13 cellular contexts compared by ENCODE assay signal in genomic region chr6:20416063-20416454, GRCh38. TPM values are rescaled to one million over a fixed set of nuclear protein-coding genes. Genes with fewer than 3 reads are reported as not detected.
A peak's percentile ranks its signal among the peaks of the same experiment; 100 is the strongest.
DNase-seq lines count a peak whose midpoint lies in the region; ATAC-seq and TF ChIP-seq lines count a peak whose summit lies in the region.
"Had no signal": no experiment of that assay in that cellular context is flagged by ENCODE, and none has a peak within 500 bp of the region (broad histone marks: within the 10 kb centered on the region; RNA-seq: fewer than 3 reads in every experiment).

No MANE protein-coding gene starts in this region.

- CTCF ChIA-PET in activated CD8-positive, alpha-beta T cell treated with anti-CD3 and anti-CD28 coated beads for 36 hours (lab: Charles Lee), result no interaction called here
- CTCF ChIA-PET in naive thymus-derived CD4-positive, alpha-beta T cell (lab: Charles Lee), result no interaction called here

- H3K9me3 Mint-ChIP-seq in activated CD8-positive, alpha-beta T cell treated with anti-CD3 and anti-CD28 coated beads for 36 hours, result no peaks in the 10 kb centered on the region
- peaks cover 0 to 3% (median 0%) of the 10 kb centered on the region in 11 donors for H3K9me3 Mint-ChIP-seq in naive thymus-derived CD4-positive, alpha-beta T cell
- H3K9me3 Mint-ChIP-seq: T-helper 1 cell treated with Interleukin-12 subunit alpha and Interleukin-12 subunit beta and Interleukin-4 antibody, amounts not matched to agents 30 μg/mL and 1 μg/mL, for 36 hours had no signal

- H3K27ac ChIP-seq in BLaER1 (no peak overlapping the region), foreskin keratinocyte (no peak overlapping the region)
- H3K27ac ChIP-seq in naive thymus-derived CD4-positive, alpha-beta T cell (ENCODE audit: low read depth, low read length), result no peak overlapping the region
- H3K27ac ChIP-seq: RWPE1 had no signal

- H3K36me3 Mint-ChIP-seq in activated CD8-positive, alpha-beta T cell treated with anti-CD3 and anti-CD28 coated beads for 36 hours (ENCODE audit: low read depth), result peaks cover 33% of the 10 kb centered on the region
- H3K36me3 Mint-ChIP-seq in naive thymus-derived CD4-positive, alpha-beta T cell, result peaks cover 0 to 23% (median 14%) of the 10 kb centered on the region in 5 donors

- no peaks in the 10 kb centered on the region for H3K27me3 ChIP-seq in BLaER1
- no peaks in the 10 kb centered on the region for H3K27me3 ChIP-seq in naive thymus-derived CD4-positive, alpha-beta T cell (ENCODE audit: control insufficient read depth in 2 of 2, insufficient read depth in 2 of 2, low read length in 2 of 2)
- H3K27me3 ChIP-seq in foreskin keratinocyte, result no peaks in the 10 kb centered on the region

- H3K4me2 ChIP-seq in BLaER1, result peak overlapping the region; percentile 32

- intact Hi-C loops in activated CD8-positive, alpha-beta T cell treated with anti-CD3 and anti-CD28 coated beads for 36 hours (cut with micrococcal nuclease), result no loop called here
- intact Hi-C loops in naive thymus-derived CD4-positive, alpha-beta T cell (cut with micrococcal nuclease), result no loop called here

- POLR2A ChIA-PET in activated CD8-positive, alpha-beta T cell treated with anti-CD3 and anti-CD28 coated beads for 36 hours (lab: Charles Lee), result no interaction called here
- POLR2A ChIA-PET in naive thymus-derived CD4-positive, alpha-beta T cell (lab: Charles Lee), result no interaction called here

- H3K4me3 ChIP-seq in BLaER1, result no peak overlapping the region
- H3K4me3 ChIP-seq in GM12865 (ENCODE audit: low read depth, low read length), result no peak overlapping the region
- no peak overlapping the region for H3K4me3 ChIP-seq in naive thymus-derived CD4-positive, alpha-beta T cell (ENCODE audit: low read length)

- no peak for TF ChIP-seq CTCF in GM12865 (IDR thresholded peaks at IDR 0.05; ENCODE audit: insufficient read depth, low read depth, low read length, missing control alignments)
- no peak for TF ChIP-seq CTCF in activated CD8-positive, alpha-beta T cell treated with anti-CD3 and anti-CD28 coated beads for 36 hours (IDR thresholded peaks at IDR 0.05)
- no peak for TF ChIP-seq CTCF in foreskin keratinocyte (conservative IDR thresholded peaks at IDR 0.05)

- DNase-seq in GM12865 (ENCODE audit: low read depth) (peak; percentile 43), T1000 (lab: John Stamatoyannopoulos, UW) (no peak), NCI-H2196 treated with DMSO at 0.1 percent for 48 hours (lab: John Stamatoyannopoulos, UW; ENCODE audit: unreplicated experiment) (no peak), foreskin keratinocyte (no peak)
- DNase-seq in activated CD8-positive, alpha-beta T cell treated with anti-CD3 and anti-CD28 coated beads for 36 hours, result no peak
- no peak for DNase-seq in naive thymus-derived CD4-positive, alpha-beta T cell
- DNase-seq: effector memory CD4-positive, alpha-beta T cell; NCI-H2107; NCI-H774 had no signal

- H3K4me1 Mint-ChIP-seq in activated CD8-positive, alpha-beta T cell treated with anti-CD3 and anti-CD28 coated beads for 36 hours (ENCODE audit: low read depth), result peaks cover 61% of the 10 kb centered on the region
- peaks cover 41 to 76% (median 65%) of the 10 kb centered on the region in 7 donors for H3K4me1 Mint-ChIP-seq in naive thymus-derived CD4-positive, alpha-beta T cell

- no peak overlapping the region for H3K27ac Mint-ChIP-seq in activated CD8-positive, alpha-beta T cell treated with anti-CD3 and anti-CD28 coated beads for 36 hours
- peak overlapping the region in 2 of 9 donors; percentile 1 to 11 for H3K27ac Mint-ChIP-seq in naive thymus-derived CD4-positive, alpha-beta T cell
- H3K27ac Mint-ChIP-seq: T-helper 1 cell treated with Interleukin-12 subunit alpha and Interleukin-12 subunit beta and Interleukin-4 antibody, amounts not matched to agents 30 μg/mL and 1 μg/mL, for 36 hours had no signal

- peak; percentile 27 for ATAC-seq in activated CD8-positive, alpha-beta T cell treated with anti-CD3 and anti-CD28 coated beads for 36 hours
- peak; percentile 21 for ATAC-seq in naive thymus-derived CD4-positive, alpha-beta T cell
- ATAC-seq in foreskin keratinocyte (no peak), GM18505 (IDR thresholded peaks at IDR 0.05; ENCODE audit: unreplicated experiment) (no peak)

- H3K36me3 ChIP-seq in BLaER1, result peaks cover 89% of the 10 kb centered on the region
- no peaks in the 10 kb centered on the region for H3K36me3 ChIP-seq in naive thymus-derived CD4-positive, alpha-beta T cell (ENCODE audit: control insufficient read depth in 2 of 3, insufficient read depth in 3 of 3, low read length in 3 of 3)

- no peak overlapping the region for H3K4me3 Mint-ChIP-seq in activated CD8-positive, alpha-beta T cell treated with anti-CD3 and anti-CD28 coated beads for 36 hours
- no peak overlapping the region for H3K4me3 Mint-ChIP-seq in naive thymus-derived CD4-positive, alpha-beta T cell
- H3K4me3 Mint-ChIP-seq: T-helper 1 cell treated with Interleukin-12 subunit alpha and Interleukin-12 subunit beta and Interleukin-4 antibody, amounts not matched to agents 30 μg/mL and 1 μg/mL, for 36 hours had no signal

- H3K27me3 Mint-ChIP-seq in activated CD8-positive, alpha-beta T cell treated with anti-CD3 and anti-CD28 coated beads for 36 hours, result no peaks in the 10 kb centered on the region
- H3K27me3 Mint-ChIP-seq in naive thymus-derived CD4-positive, alpha-beta T cell, result no peaks in the 10 kb centered on the region

- no peak for TF ChIP-seq POLR2A in GM18505 (IDR thresholded peaks at IDR 0.05; ENCODE audit: borderline replicate concordance, extremely low read depth, insufficient read depth, insufficient read length)

- H3K9ac ChIP-seq in BLaER1, result no peak overlapping the region

- peaks cover 71% of the 10 kb centered on the region for H3K4me1 ChIP-seq in BLaER1
- peaks cover 21 to 34% of the 10 kb centered on the region in 2 donors for H3K4me1 ChIP-seq in naive thymus-derived CD4-positive, alpha-beta T cell (ENCODE audit: control insufficient read depth in 2 of 2, insufficient read depth in 2 of 2, low read length in 2 of 2)
- H3K4me1 ChIP-seq in foreskin keratinocyte, result no peaks in the 10 kb centered on the region

- H3K9me3 ChIP-seq in BLaER1, result peaks cover 20% of the 10 kb centered on the region
- no peaks in the 10 kb centered on the region for H3K9me3 ChIP-seq in naive thymus-derived CD4-positive, alpha-beta T cell (ENCODE audit: control insufficient read depth in 2 of 3, low read length in 3 of 3)

- H4K20me1 ChIP-seq in BLaER1, result peaks cover 100% of the 10 kb centered on the region

RNA-seq across cellular contexts. Expression of gene E2F3, which starts 14.4 kb away (rescaled TPM):
- 10 to 100 TPM; 16.0 to 17.0 TPM for total RNA-seq in activated CD8-positive, alpha-beta T cell treated with anti-CD3 and anti-CD28 coated beads for 36 hours
- 10 to 100 TPM in 4 of 5 experiments, 1 to 10 TPM in 1; 5.1 to 39.2 (median 30.8) TPM for total RNA-seq in naive thymus-derived CD4-positive, alpha-beta T cell
- 1 to 10 TPM; 3.0 to 3.5 TPM for polyA plus RNA-seq in naive thymus-derived CD4-positive, alpha-beta T cell
- total RNA-seq in foreskin keratinocyte, result 11.7 and 13.1 TPM in 2 replicates
- polyA plus RNA-seq in foreskin keratinocyte, result 3.6 and 4.4 TPM in 2 replicates

Comparison
In these comparisons a context has a peak if more than half of its experiments do, and no peak if none do; other contexts are left out.
1. ATAC-seq: peak in activated CD8-positive, alpha-beta T cell treated with anti-CD3 and anti-CD28 coated beads for 36 hours (single experiment) and naive thymus-derived CD4-positive, alpha-beta T cell (single experiment); none in foreskin keratinocyte (single experiment) and GM18505 (single experiment).